8 cellular contexts compared by ENCODE assay signal in genomic region chr11:14380947-14381555, GRCh38. TPM values are rescaled to one million over a fixed set of nuclear protein-coding genes. Genes with fewer than 3 reads are reported as not detected.
DNase-seq lines count a peak whose midpoint lies in the region; ATAC-seq and TF ChIP-seq lines count a peak whose summit lies in the region.

No MANE protein-coding gene starts in this region.

- peak overlapping the region; percentile 83 for H3K27ac ChIP-seq in subcutaneous abdominal adipose tissue (ENCODE audit: low read depth, low read length)

- TF ChIP-seq CTCF in fibroblast of mammary gland (conservative IDR thresholded peaks at IDR 0.05; ENCODE audit: control insufficient read depth, insufficient read depth, low read depth, low read length), result no peak

- H3K36me3 ChIP-seq in subcutaneous abdominal adipose tissue (ENCODE audit: control insufficient read depth in 5 of 5, insufficient read depth in 5 of 5, low read length in 5 of 5), result no peaks in the 10 kb centered on the region

- peak overlapping the region; percentile 58 for H3K4me3 Mint-ChIP-seq in activated T-helper 2 cell treated with anti-CD3 and anti-CD28 coated beads, Interferon-gamma antibody, Interleukin-2, Interleukin-4, amounts not matched to agents 10 μg/mL and 5 μg/mL and 100 μg/mL, durations not matched to agents 14 hours and 24 hours and 36 hours (ENCODE audit: low read depth)

- H3K27ac Mint-ChIP-seq in activated T-helper 2 cell treated with anti-CD3 and anti-CD28 coated beads, Interferon-gamma antibody, Interleukin-2, Interleukin-4, amounts not matched to agents 10 μg/mL and 5 μg/mL and 100 μg/mL, durations not matched to agents 14 hours and 24 hours and 36 hours, result no peak overlapping the region

- H3K9ac ChIP-seq in subcutaneous abdominal adipose tissue (ENCODE audit: low read length in 5 of 5), result peak overlapping the region; percentile 33 to 77 (median 42)

- H3K36me3 Mint-ChIP-seq in activated T-helper 2 cell treated with anti-CD3 and anti-CD28 coated beads, Interferon-gamma antibody, Interleukin-2, Interleukin-4, amounts not matched to agents 10 μg/mL and 5 μg/mL and 100 μg/mL, durations not matched to agents 14 hours and 24 hours and 36 hours (ENCODE audit: low read depth), result no peaks in the 10 kb centered on the region

- peaks cover 0 to 5% (median 0%) of the 10 kb centered on the region in 5 donors for H3K27me3 ChIP-seq in subcutaneous abdominal adipose tissue (ENCODE audit: control insufficient read depth in 5 of 5, insufficient read depth in 4 of 5, low read length in 5 of 5)

- ATAC-seq in HG02759 (IDR thresholded peaks at IDR 0.05; ENCODE audit: unreplicated experiment), result peak; percentile 85

- H3K4me1 ChIP-seq in subcutaneous abdominal adipose tissue (ENCODE audit: control insufficient read depth in 5 of 5, insufficient read depth in 5 of 5, low read length in 5 of 5), result peaks cover 3 to 36% (median 29%) of the 10 kb centered on the region in 5 donors

- H3K27me3 Mint-ChIP-seq in activated T-helper 2 cell treated with anti-CD3 and anti-CD28 coated beads, Interferon-gamma antibody, Interleukin-2, Interleukin-4, amounts not matched to agents 10 μg/mL and 5 μg/mL and 100 μg/mL, durations not matched to agents 14 hours and 24 hours and 36 hours (ENCODE audit: low read depth), result peaks cover 27% of the 10 kb centered on the region

- intact Hi-C loops in activated T-helper 2 cell treated with anti-CD3 and anti-CD28 coated beads, Interferon-gamma antibody, Interleukin-2, Interleukin-4, amounts not matched to agents 10 μg/mL and 5 μg/mL and 100 μg/mL, durations not matched to agents 14 hours and 24 hours and 36 hours (cut with micrococcal nuclease), result no loop called here

- peaks cover 21% of the 10 kb centered on the region for H3K4me1 Mint-ChIP-seq in activated T-helper 2 cell treated with anti-CD3 and anti-CD28 coated beads, Interferon-gamma antibody, Interleukin-2, Interleukin-4, amounts not matched to agents 10 μg/mL and 5 μg/mL and 100 μg/mL, durations not matched to agents 14 hours and 24 hours and 36 hours (ENCODE audit: low read depth)

- H3K4me3 ChIP-seq in fibroblast of mammary gland (ENCODE audit: control insufficient read depth, low read depth, low read length) (peak overlapping the region; percentile 48), subcutaneous abdominal adipose tissue (ENCODE audit: low read depth in 1 of 5, low read length in 5 of 5) (peak overlapping the region; percentile 31 to 73 (median 62))

- no peaks in the 10 kb centered on the region for H3K9me3 Mint-ChIP-seq in activated T-helper 2 cell treated with anti-CD3 and anti-CD28 coated beads, Interferon-gamma antibody, Interleukin-2, Interleukin-4, amounts not matched to agents 10 μg/mL and 5 μg/mL and 100 μg/mL, durations not matched to agents 14 hours and 24 hours and 36 hours

- H3K9me3 ChIP-seq in subcutaneous abdominal adipose tissue (ENCODE audit: control insufficient read depth in 5 of 5, low read length in 5 of 5), result no peaks in the 10 kb centered on the region

- DNase-seq in DMS153 treated with DMSO at 0.1 percent for 48 hours (lab: John Stamatoyannopoulos, UW; ENCODE audit: unreplicated experiment) (peak; percentile 7), DMS153 (lab: John Stamatoyannopoulos, UW) (no peak), NCI-H526 treated with DMSO at 0.1 percent for 48 hours (lab: John Stamatoyannopoulos, UW) (peak; percentile 83), fibroblast of mammary gland (ENCODE audit: low read depth) (no peak), myocyte (ENCODE audit: low read depth) (peak; percentile 70)
- peak; percentile 14 for DNase-seq in activated T-helper 2 cell treated with anti-CD3 and anti-CD28 coated beads, Interferon-gamma antibody, Interleukin-2, Interleukin-4, amounts not matched to agents 10 μg/mL and 5 μg/mL and 100 μg/mL, durations not matched to agents 14 hours and 24 hours and 36 hours (ENCODE audit: low spot score)

RNA-seq across cellular contexts. Expression of gene RRAS2, which starts 22.1 kb away (rescaled TPM):
- 64.4 and 65.2 TPM in 2 replicates for total RNA-seq in activated T-helper 2 cell treated with anti-CD3 and anti-CD28 coated beads, Interferon-gamma antibody, Interleukin-2, Interleukin-4, amounts not matched to agents 10 μg/mL and 5 μg/mL and 100 μg/mL, durations not matched to agents 14 hours and 24 hours and 36 hours
- total RNA-seq in myocyte, result 108 and 113 TPM in 2 replicates
- 67.0 TPM for polyA plus RNA-seq in myocyte (2012)

Comparison
In these comparisons a context has a peak if more than half of its experiments do, and no peak if none do; other contexts are left out.
1. DNase-seq: peak in DMS153 treated with DMSO at 0.1 percent for 48 hours (single experiment), NCI-H526 treated with DMSO at 0.1 percent for 48 hours (single experiment), activated T-helper 2 cell treated with anti-CD3 and anti-CD28 coated beads, Interferon-gamma antibody, Interleukin-2, Interleukin-4, amounts not matched to agents 10 μg/mL and 5 μg/mL and 100 μg/mL, durations not matched to agents 14 hours and 24 hours and 36 hours (single experiment) and myocyte (single experiment); none in DMS153 (single experiment) and fibroblast of mammary gland (single experiment).